Comparison of ENCODE assay signal across 20 cellular contexts in genomic region chr6:68729377-68729903, GRCh38.
"Had no signal": no experiment of that assay in that cellular context is flagged by ENCODE, and none has a peak within 500 bp of the region (broad histone marks: within the 10 kb centered on the region; RNA-seq: fewer than 3 reads in every experiment).

No MANE protein-coding gene starts in this region.

- DNase-seq: activated CD4-positive, alpha-beta memory T cell treated with anti-CD3 and anti-CD28 coated beads, Interleukin-2, amount 10 ng/mL, durations not matched to agents 7 days and 5 days; activated CD4-positive, alpha-beta T cell treated with anti-CD3 and anti-CD28 coated beads for 36 hours; activated CD4-positive, alpha-beta T cell treated with anti-CD3 and anti-CD28 coated beads, Interleukin-2, amount 50 U/mL, for 1 hour; activated gamma-delta T cell; activated naive CD4-positive, alpha-beta T cell treated with anti-CD3 and anti-CD28 coated beads for 36 hours; activated T-cell treated with anti-CD3 and anti-CD28 coated beads for 4 hours; activated T-cell treated with anti-CD3 and anti-CD28 coated beads, Interleukin-2, amount 50 U/mL, for 48 hours; KBM-7; NCI-H1048; NCI-H1930; NCI-H510A treated with DMSO at 0.1 percent for 48 hours; NCI-H69; Peyer's patch; Right ventricle myocardium superior; SJCRH30; SK-N-SH; T-helper 1 cell; WERI-Rb-1 had no signal

- H3K4me1 ChIP-seq: Peyer's patch had no signal

- H3K9me3 ChIP-seq: Peyer's patch, SJCRH30, SK-N-SH had no signal

- H3K27me3 ChIP-seq: Peyer's patch, SJCRH30 had no signal

- H3K4me2 ChIP-seq: SK-N-SH had no signal

- H3K27ac ChIP-seq: Peyer's patch, RWPE1, SJCRH30, WERI-Rb-1 had no signal

- ATAC-seq: activated CD4-positive, alpha-beta T cell treated with anti-CD3 and anti-CD28 coated beads for 36 hours; activated T-helper 17 cell treated with anti-CD3 and anti-CD28 coated beads, Interleukin-2, amount 50 U/mL, for 72 hours had no signal

- H3K4me3 ChIP-seq: Peyer's patch, SJCRH30 had no signal

- H3K36me3 ChIP-seq: Peyer's patch, SJCRH30, WERI-Rb-1 had no signal

- H3K9ac ChIP-seq: SK-N-SH had no signal
